Comparison of ENCODE assay signal across 25 cellular contexts in the genomic region with DNA sequence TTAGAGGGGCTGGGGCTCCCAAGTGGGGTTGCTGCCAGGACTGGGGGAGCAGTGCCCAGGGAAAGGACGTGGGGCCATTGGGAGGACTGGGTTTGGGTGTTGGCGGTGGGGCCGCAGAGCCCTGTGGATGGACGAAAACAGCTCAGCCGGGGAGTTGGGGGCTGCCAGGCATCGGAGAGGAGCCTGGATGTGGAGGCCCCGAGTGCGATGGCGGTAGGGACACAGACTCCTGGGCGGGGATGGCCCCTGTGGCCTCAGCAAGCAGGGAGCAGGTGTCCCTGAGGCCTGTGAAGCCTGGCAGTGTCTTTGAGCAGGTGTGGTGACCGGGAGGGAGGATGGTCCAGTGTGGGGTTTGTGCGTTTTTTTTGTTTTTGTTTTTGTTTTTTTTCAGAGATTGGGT. TPM values are rescaled to one million over a fixed set of nuclear protein-coding genes. Genes with fewer than 3 reads are reported as not detected.
A peak's percentile ranks its signal among the peaks of the same experiment; 100 is the strongest.
DNase-seq lines count a peak whose midpoint lies in the region; ATAC-seq and TF ChIP-seq lines count a peak whose summit lies in the region.
"Had no signal": no experiment of that assay in that cellular context is flagged by ENCODE, and none has a peak within 500 bp of the region (broad histone marks: within the 10 kb centered on the region; RNA-seq: fewer than 3 reads in every experiment).

No MANE protein-coding gene starts in this region.

- no peaks in the 10 kb centered on the region for H3K9me3 ChIP-seq in mucosa of descending colon
- H3K9me3 ChIP-seq: A549, left ventricle myocardium inferior had no signal

- H3K36me3 Mint-ChIP-seq in activated T-cell treated with anti-CD3 and anti-CD28 coated beads, Interleukin-2, amount 50 U/mL, for 24 hours (ENCODE audit: low read depth), result peaks cover 41% of the 10 kb centered on the region
- peaks cover 19% of the 10 kb centered on the region for H3K36me3 Mint-ChIP-seq in activated T-helper 1 cell treated with anti-CD3 and anti-CD28 coated beads, Interleukin-12 subunit alpha, Interleukin-12 subunit beta, Interleukin-2, Interleukin-4 antibody, amounts not matched to agents 30 ng/mL and 10 ng/mL and 1 ng/mL, durations not matched to agents 14 hours and 24 hours and 36 hours (ENCODE audit: low read depth)
- H3K36me3 Mint-ChIP-seq in stimulated activated effector memory CD8-positive, alpha-beta T cell treated with anti-CD3 and anti-CD28 coated beads, Interleukin-12 subunit alpha, Interleukin-12 subunit beta, amount 100 ng/mL, for 72 hours, result peaks cover 49% of the 10 kb centered on the region

- H3K4me1 ChIP-seq in mucosa of descending colon (ENCODE audit: low read depth), result peaks cover 2% of the 10 kb centered on the region
- H3K4me1 ChIP-seq: A549 had no signal

- no peak overlapping the region for H3K4me3 ChIP-seq in mucosa of descending colon
- H3K4me3 ChIP-seq: A549, left ventricle myocardium inferior had no signal

- peak; percentile 7 for ATAC-seq in mucosa of descending colon
- ATAC-seq in stimulated activated effector memory CD8-positive, alpha-beta T cell treated with anti-CD3 and anti-CD28 coated beads, Interleukin-12 subunit alpha, Interleukin-12 subunit beta, amount 100 ng/mL, for 72 hours, result no peak
- no peak for ATAC-seq in HG02588 (IDR thresholded peaks at IDR 0.05; ENCODE audit: unreplicated experiment)
- ATAC-seq: A549 had no signal

- H3K27me3 Mint-ChIP-seq in activated T-cell treated with anti-CD3 and anti-CD28 coated beads, Interleukin-2, amount 50 U/mL, for 24 hours, result no peaks in the 10 kb centered on the region
- no peaks in the 10 kb centered on the region for H3K27me3 Mint-ChIP-seq in activated T-helper 1 cell treated with anti-CD3 and anti-CD28 coated beads, Interleukin-12 subunit alpha, Interleukin-12 subunit beta, Interleukin-2, Interleukin-4 antibody, amounts not matched to agents 30 ng/mL and 10 ng/mL and 1 ng/mL, durations not matched to agents 14 hours and 24 hours and 36 hours (ENCODE audit: insufficient read depth)
- H3K27me3 Mint-ChIP-seq: B cell had no signal

- H3K9me3 Mint-ChIP-seq in activated T-cell treated with anti-CD3 and anti-CD28 coated beads, Interleukin-2, amount 50 U/mL, for 24 hours, result no peaks in the 10 kb centered on the region
- H3K9me3 Mint-ChIP-seq in activated T-helper 1 cell treated with anti-CD3 and anti-CD28 coated beads, Interleukin-12 subunit alpha, Interleukin-12 subunit beta, Interleukin-2, Interleukin-4 antibody, amounts not matched to agents 30 ng/mL and 10 ng/mL and 1 ng/mL, durations not matched to agents 14 hours and 24 hours and 36 hours, result no peaks in the 10 kb centered on the region
- no peaks in the 10 kb centered on the region for H3K9me3 Mint-ChIP-seq in stimulated activated effector memory CD8-positive, alpha-beta T cell treated with anti-CD3 and anti-CD28 coated beads, Interleukin-12 subunit alpha, Interleukin-12 subunit beta, amount 100 ng/mL, for 72 hours
- H3K9me3 Mint-ChIP-seq: HFFc6 had no signal

- peaks cover 8% of the 10 kb centered on the region for H3K36me3 ChIP-seq in mucosa of descending colon (ENCODE audit: low read depth)

- no peak overlapping the region for H3K4me3 Mint-ChIP-seq in activated T-cell treated with anti-CD3 and anti-CD28 coated beads, Interleukin-2, amount 50 U/mL, for 24 hours
- no peak overlapping the region for H3K4me3 Mint-ChIP-seq in activated T-helper 1 cell treated with anti-CD3 and anti-CD28 coated beads, Interleukin-12 subunit alpha, Interleukin-12 subunit beta, Interleukin-2, Interleukin-4 antibody, amounts not matched to agents 30 ng/mL and 10 ng/mL and 1 ng/mL, durations not matched to agents 14 hours and 24 hours and 36 hours
- H3K4me3 Mint-ChIP-seq in stimulated activated effector memory CD8-positive, alpha-beta T cell treated with anti-CD3 and anti-CD28 coated beads, Interleukin-12 subunit alpha, Interleukin-12 subunit beta, amount 100 ng/mL, for 72 hours, result no peak overlapping the region
- H3K4me3 Mint-ChIP-seq: B cell, HFFc6 had no signal

- TF ChIP-seq CTCF in mucosa of descending colon (IDR thresholded peaks at IDR 0.05), result no peak

- H3K27ac Mint-ChIP-seq in activated T-cell treated with anti-CD3 and anti-CD28 coated beads, Interleukin-2, amount 50 U/mL, for 24 hours, result peak overlapping the region; percentile 78
- H3K27ac Mint-ChIP-seq in activated T-helper 1 cell treated with anti-CD3 and anti-CD28 coated beads, Interleukin-12 subunit alpha, Interleukin-12 subunit beta, Interleukin-2, Interleukin-4 antibody, amounts not matched to agents 30 ng/mL and 10 ng/mL and 1 ng/mL, durations not matched to agents 14 hours and 24 hours and 36 hours, result peak overlapping the region; percentile 61
- peak overlapping the region; percentile 87 for H3K27ac Mint-ChIP-seq in stimulated activated effector memory CD8-positive, alpha-beta T cell treated with anti-CD3 and anti-CD28 coated beads, Interleukin-12 subunit alpha, Interleukin-12 subunit beta, amount 100 ng/mL, for 72 hours
- H3K27ac Mint-ChIP-seq: B cell, HFFc6 had no signal

- DNase-seq in activated T-cell treated with anti-CD3 and anti-CD28 coated beads, Interleukin-2, amount 50 U/mL, for 24 hours, result no peak
- DNase-seq in activated T-cell treated with anti-CD3 and anti-CD28 coated beads for 4 hours (no peak), mucosa of descending colon (no peak), HT-29 (ENCODE audit: low spot score) (no peak), glomerular visceral epithelial cell (ENCODE audit: extremely low spot score) (no peak)
- DNase-seq in activated T-helper 1 cell treated with anti-CD3 and anti-CD28 coated beads, Interleukin-12 subunit alpha, Interleukin-12 subunit beta, Interleukin-2, Interleukin-4 antibody, amounts not matched to agents 30 ng/mL and 10 ng/mL and 1 ng/mL, durations not matched to agents 14 hours and 24 hours and 36 hours (ENCODE audit: low spot score), result no peak
- no peak for DNase-seq in stimulated activated effector memory CD8-positive, alpha-beta T cell treated with anti-CD3 and anti-CD28 coated beads, Interleukin-12 subunit alpha, Interleukin-12 subunit beta, amount 100 ng/mL, for 72 hours (ENCODE audit: low spot score in 2 of 2)
- DNase-seq: activated CD4-positive, alpha-beta T cell treated with anti-CD3 and anti-CD28 coated beads, Interleukin-2, amount 50 U/mL, for 1 hour; activated CD8-positive, alpha-beta memory T cell treated with anti-CD3 and anti-CD28 coated beads, Interleukin-2, amount 50 U/mL, for 4 hours; activated naive CD4-positive, alpha-beta T cell treated with Interleukin-2 at 50 U/mL for 16 hours; anterior cingulate cortex; Calu3; effector CD4-positive, alpha-beta T cell; foreskin melanocyte; HFFc6; hippocampal formation; NCI-H1092; NCI-H2081 treated with DMSO at 0.1 percent for 48 hours; stimulated activated CD4-positive, alpha-beta T cell treated with anti-CD3 and anti-CD28 coated beads, Interleukin-12 subunit alpha, Interleukin-12 subunit beta, amount 100 ng/mL, for 4 hours; stimulated activated CD4-positive, alpha-beta T cell treated with anti-CD3 and anti-CD28 coated beads, Interleukin-4, amount 100 ng/mL, for 4 hours; T-helper 2 cell had no signal

- H3K4me1 Mint-ChIP-seq in activated T-cell treated with anti-CD3 and anti-CD28 coated beads, Interleukin-2, amount 50 U/mL, for 24 hours (ENCODE audit: low read depth), result peaks cover 44% of the 10 kb centered on the region
- H3K4me1 Mint-ChIP-seq in activated T-helper 1 cell treated with anti-CD3 and anti-CD28 coated beads, Interleukin-12 subunit alpha, Interleukin-12 subunit beta, Interleukin-2, Interleukin-4 antibody, amounts not matched to agents 30 ng/mL and 10 ng/mL and 1 ng/mL, durations not matched to agents 14 hours and 24 hours and 36 hours (ENCODE audit: low read depth), result peaks cover 19% of the 10 kb centered on the region
- H3K4me1 Mint-ChIP-seq in stimulated activated effector memory CD8-positive, alpha-beta T cell treated with anti-CD3 and anti-CD28 coated beads, Interleukin-12 subunit alpha, Interleukin-12 subunit beta, amount 100 ng/mL, for 72 hours, result peaks cover 25% of the 10 kb centered on the region

- intact Hi-C loops in activated T-helper 1 cell treated with anti-CD3 and anti-CD28 coated beads, Interleukin-12 subunit alpha, Interleukin-12 subunit beta, Interleukin-2, Interleukin-4 antibody, amounts not matched to agents 30 ng/mL and 10 ng/mL and 1 ng/mL, durations not matched to agents 14 hours and 24 hours and 36 hours (cut with micrococcal nuclease), result no loop called here
- intact Hi-C loops in mucosa of descending colon (cut with DNase I, micrococcal nuclease), result no loop called here

RNA-seq across cellular contexts. Expression of a gene that starts 13.3 kb away (rescaled TPM):
- total RNA-seq in activated T-helper 1 cell treated with anti-CD3 and anti-CD28 coated beads, Interleukin-12 subunit alpha, Interleukin-12 subunit beta, Interleukin-2, Interleukin-4 antibody, amounts not matched to agents 30 ng/mL and 10 ng/mL and 1 ng/mL, durations not matched to agents 14 hours and 24 hours and 36 hours, result 45.9 and 47.2 TPM in 2 replicates
- 10 to 100 TPM; 28.6 to 37.4 (median 30.1) TPM for total RNA-seq in mucosa of descending colon
- total RNA-seq in HT-29 (2014; rRNA removed; shearing (Covaris generic)), result 28.9 and 30.9 TPM in 2 replicates
